11 cellular contexts compared by ENCODE assay signal in the genomic region with DNA sequence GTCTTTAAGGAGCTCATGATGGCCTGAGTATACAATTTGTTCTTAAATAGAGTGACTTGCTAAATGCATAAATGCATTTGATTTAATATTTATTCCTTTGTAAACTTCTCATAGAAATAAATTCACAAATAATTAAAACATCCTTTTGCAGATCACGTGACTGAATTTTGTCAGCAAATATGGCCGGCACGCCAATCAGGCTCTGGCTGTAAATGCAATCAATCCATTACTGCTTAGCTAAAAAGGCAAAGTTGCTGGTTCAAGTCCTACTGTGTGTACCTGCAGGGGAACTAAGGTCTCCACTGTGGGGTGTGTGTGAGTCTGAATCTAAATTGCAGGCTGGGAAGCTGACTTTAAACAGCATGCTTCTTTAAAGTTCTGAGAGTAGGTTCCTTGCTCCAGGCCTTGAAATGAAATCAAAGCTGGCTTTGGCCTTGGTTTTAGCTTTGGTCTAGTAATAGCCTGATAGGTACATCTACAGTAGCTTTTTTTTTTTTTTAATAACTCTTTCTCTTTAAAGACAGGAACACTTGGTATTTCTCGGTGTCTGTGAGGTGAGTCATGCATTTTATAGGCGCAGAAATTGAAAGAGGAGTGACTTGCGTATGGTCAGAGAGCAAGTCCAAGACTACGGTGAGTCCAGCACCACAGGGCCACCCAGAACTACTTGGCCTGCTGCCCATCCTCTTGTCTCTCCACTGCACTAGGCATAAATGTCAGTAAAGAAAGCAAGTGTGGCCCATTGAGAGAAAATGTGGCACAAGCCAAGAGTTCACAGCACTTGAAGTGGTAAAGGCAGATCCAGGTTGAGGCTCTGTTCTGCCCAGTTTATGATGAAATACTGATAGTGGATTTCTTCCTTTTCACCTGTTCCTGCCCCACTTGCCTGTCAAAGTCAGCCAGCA. TPM values are rescaled to one million over a fixed set of nuclear protein-coding genes. Genes with fewer than 3 reads are reported as not detected.
A peak's percentile ranks its signal among the peaks of the same experiment; 100 is the strongest.
DNase-seq lines count a peak whose midpoint lies in the region; ATAC-seq and TF ChIP-seq lines count a peak whose summit lies in the region.
"Had no signal": no experiment of that assay in that cellular context is flagged by ENCODE, and none has a peak within 500 bp of the region (broad histone marks: within the 10 kb centered on the region; RNA-seq: fewer than 3 reads in every experiment).

No MANE protein-coding gene starts in this region.

- TF ChIP-seq POLR2A in IMR-90 (IDR thresholded peaks at IDR 0.05; ENCODE audit: low read depth, low read length) = no peak

- H2AFZ ChIP-seq in IMR-90 (replicated peaks; ENCODE audit: low read length, poor library complexity) = no peak overlapping the region

- H3K4me1 ChIP-seq in IMR-90 (ENCODE audit: control insufficient read depth, insufficient read depth, low read length) (peaks cover 8% of the 10 kb centered on the region), lower lobe of right lung (peaks cover 6% of the 10 kb centered on the region)

- WGBS in IMR-90 (ENCODE audit: extremely low coverage in 2 of 2, insufficient read length in 1 of 2), 2 experiments = 100% methylated on average over 2 of the region's 7 CpGs; no CpG with 5 or more reads in 1 of the 2 experiments

- no peaks in the 10 kb centered on the region for H3K36me3 Mint-ChIP-seq in activated CD4-positive, alpha-beta memory T cell treated with anti-CD3 and anti-CD28 coated beads for 36 hours
- no peaks in the 10 kb centered on the region for H3K36me3 Mint-ChIP-seq in stimulated activated memory B cell treated with anti-CD40 and anti-IgM and Interleukin-4, amounts not matched to agents 10 μg/mL and 1 μg/mL and 100 μg/mL, for 72 hours

- H2AK9ac ChIP-seq in IMR-90 (replicated peaks; ENCODE audit: low read depth, low read length, poor library complexity) = no peak overlapping the region

- H4K91ac ChIP-seq in IMR-90 (ENCODE audit: insufficient read depth, low read depth, low read length) = no peak overlapping the region

- H3K9me3 ChIP-seq in IMR-90 (ENCODE audit: control insufficient read depth, insufficient read depth, low read length) (no peaks in the 10 kb centered on the region), lower lobe of right lung (no peaks in the 10 kb centered on the region)

- BruUV-seq in IMR-90 (replicated peaks; lab: Mats Ljungman, UMichigan) = no TSS peak

- no peak overlapping the region for H3K4me3 Mint-ChIP-seq in activated CD4-positive, alpha-beta memory T cell treated with anti-CD3 and anti-CD28 coated beads for 36 hours
- no peak overlapping the region for H3K4me3 Mint-ChIP-seq in stimulated activated memory B cell treated with anti-CD40 and anti-IgM and Interleukin-4, amounts not matched to agents 10 μg/mL and 1 μg/mL and 100 μg/mL, for 72 hours
- H3K4me3 Mint-ChIP-seq: T-helper 17 cell had no signal

- H3K27ac ChIP-seq in IMR-90 (ENCODE audit: insufficient read depth, low read length) (no peak overlapping the region), lower lobe of right lung (no peak overlapping the region)

- no peaks in the 10 kb centered on the region for H3K9me3 Mint-ChIP-seq in activated CD4-positive, alpha-beta memory T cell treated with anti-CD3 and anti-CD28 coated beads for 36 hours
- no peaks in the 10 kb centered on the region for H3K9me3 Mint-ChIP-seq in stimulated activated memory B cell treated with anti-CD40 and anti-IgM and Interleukin-4, amounts not matched to agents 10 μg/mL and 1 μg/mL and 100 μg/mL, for 72 hours
- H3K9me3 Mint-ChIP-seq: activated T-helper 2 cell treated with anti-CD3 and anti-CD28 coated beads, Interferon-gamma antibody, Interleukin-2, Interleukin-4, amounts not matched to agents 10 μg/mL and 5 μg/mL and 100 μg/mL, durations not matched to agents 14 hours and 24 hours and 36 hours had no signal

- no peak overlapping the region for H2BK120ac ChIP-seq in IMR-90 (ENCODE audit: low read depth, low read length)

- no peak overlapping the region for H2AK5ac ChIP-seq in IMR-90 (ENCODE audit: low read depth, low read length)

- H3K27ac Mint-ChIP-seq in activated CD4-positive, alpha-beta memory T cell treated with anti-CD3 and anti-CD28 coated beads for 36 hours = no peak overlapping the region
- H3K27ac Mint-ChIP-seq in stimulated activated memory B cell treated with anti-CD40 and anti-IgM and Interleukin-4, amounts not matched to agents 10 μg/mL and 1 μg/mL and 100 μg/mL, for 72 hours = no peak overlapping the region
- H3K27ac Mint-ChIP-seq: activated T-helper 2 cell treated with anti-CD3 and anti-CD28 coated beads, Interferon-gamma antibody, Interleukin-2, Interleukin-4, amounts not matched to agents 10 μg/mL and 5 μg/mL and 100 μg/mL, durations not matched to agents 14 hours and 24 hours and 36 hours; T-helper 17 cell had no signal

- H3K9ac ChIP-seq in IMR-90 (ENCODE audit: low read depth, low read length) = no peak overlapping the region

- no peak overlapping the region for H3K56ac ChIP-seq in IMR-90 (ENCODE audit: extremely low read depth, insufficient read depth, low read length)

- H4K8ac ChIP-seq in IMR-90 (ENCODE audit: low read depth in 2 of 2, low read length in 2 of 2) = no peak overlapping the region

- H2BK15ac ChIP-seq in IMR-90 (ENCODE audit: low read depth, low read length) = peak overlapping the region; percentile 60; the same call in 1 of the 3 replicates

- no peak for TF ChIP-seq RAD21 in IMR-90 (IDR thresholded peaks at IDR 0.05; ENCODE audit: low read length)

- H3K23ac ChIP-seq in IMR-90 (ENCODE audit: low read depth, low read length) = 0 out of 2 replicates have a peak overlapping the region, but pooled peaks have one; percentile 11

- DNase-seq in BJ (ENCODE audit: low read depth) (peak; percentile 89), IMR-90 (peak; percentile 44), astrocyte of the cerebellum (ENCODE audit: low read depth) (peak; percentile 68), lower lobe of right lung (peak; percentile 77), GM19240 (ENCODE audit: insufficient read length, low spot score) (no peak)
- DNase-seq in activated CD4-positive, alpha-beta memory T cell treated with anti-CD3 and anti-CD28 coated beads for 36 hours = no peak
- DNase-seq in activated effector memory CD4-positive, alpha-beta T cell treated with anti-CD3 and anti-CD28 coated beads, Interleukin-2, amount 50 U/mL, for 16 hours = no peak
- DNase-seq: NCI-H1105, T-helper 17 cell had no signal

- no peak overlapping the region for H3K14ac ChIP-seq in IMR-90 (replicated peaks; ENCODE audit: low read depth, low read length)

- H3K4me3 ChIP-seq in BJ (ENCODE audit: low read depth, low read length) (no peak overlapping the region), IMR-90 (ENCODE audit: insufficient read depth, low read depth, low read length) (no peak overlapping the region), astrocyte of the cerebellum (ENCODE audit: low read depth, low read length) (no peak overlapping the region), lower lobe of right lung (no peak overlapping the region)

- peaks cover 15% of the 10 kb centered on the region for H3K9me1 ChIP-seq in IMR-90 (ENCODE audit: insufficient read depth, low read length)

- in situ Hi-C loops in IMR-90 (cut with MboI; ENCODE audit: low sequenced_read_pairs) (no loop called here), astrocyte of the cerebellum (cut with HindIII; ENCODE audit: low sequenced_read_pairs) (no loop called here)

- H2BK5ac ChIP-seq in IMR-90 (ENCODE audit: low read depth, low read length, poor library complexity, severe bottlenecking) = no peak overlapping the region

- H3K36me3 ChIP-seq in BJ (ENCODE audit: control insufficient read depth, insufficient read depth, low read length) (no peaks in the 10 kb centered on the region), IMR-90 (ENCODE audit: control insufficient read depth, insufficient read depth, low read length) (no peaks in the 10 kb centered on the region), lower lobe of right lung (no peaks in the 10 kb centered on the region)

- H3K27me3 ChIP-seq in BJ (ENCODE audit: control insufficient read depth, insufficient read depth, low read length) (no peaks in the 10 kb centered on the region), IMR-90 (ENCODE audit: control insufficient read depth, insufficient read depth, low read length) (peaks cover 14% of the 10 kb centered on the region), lower lobe of right lung (ENCODE audit: low read depth) (no peaks in the 10 kb centered on the region)

- no peak for ATAC-seq in IMR-90 (ENCODE audit: low read depth)
- ATAC-seq in lower lobe of right lung = peak; percentile 81 to 89
- no peak for ATAC-seq in stimulated activated memory B cell treated with anti-CD40 and anti-IgM and Interleukin-4, amounts not matched to agents 10 μg/mL and 1 μg/mL and 100 μg/mL, for 72 hours
- ATAC-seq: T-helper 17 cell had no signal

- peaks cover 12% of the 10 kb centered on the region; the same call in 1 of the 2 replicates for H4K20me1 ChIP-seq in IMR-90 (ENCODE audit: insufficient read depth, low read length)

- H3K18ac ChIP-seq in IMR-90 (ENCODE audit: low read depth, low read length) = no peak overlapping the region

- H3K27me3 Mint-ChIP-seq in activated CD4-positive, alpha-beta memory T cell treated with anti-CD3 and anti-CD28 coated beads for 36 hours = no peaks in the 10 kb centered on the region
- H3K27me3 Mint-ChIP-seq in stimulated activated memory B cell treated with anti-CD40 and anti-IgM and Interleukin-4, amounts not matched to agents 10 μg/mL and 1 μg/mL and 100 μg/mL, for 72 hours = no peaks in the 10 kb centered on the region

- POLR2A ChIA-PET in BJ (lab: Charles Lee) (interaction anchor here (0.6 to 0.9 kb wide), 2 partner anchors 26 to 69 kb away, joined by 3 read pairs; no protein-coding TSS in a partner anchor), IMR-90 (lab: Charles Lee; ENCODE audit: unreplicated experiment) (no interaction called here)
- POLR2A ChIA-PET in activated CD4-positive, alpha-beta memory T cell treated with anti-CD3 and anti-CD28 coated beads for 36 hours (lab: Charles Lee) = no interaction called here

- H3K4ac ChIP-seq in IMR-90 (ENCODE audit: low read depth, low read length) = no peak overlapping the region; the same call in 1 of the 2 replicates

- no peak for TF ChIP-seq CTCF in BJ (IDR thresholded peaks at IDR 0.05; ENCODE audit: insufficient read depth, low read depth, low read length)
- TF ChIP-seq CTCF in IMR-90 (conservative IDR thresholded peaks at IDR 0.05; ENCODE audit: low read depth, low read length) = no peak
- no peak for TF ChIP-seq CTCF in astrocyte of the cerebellum (IDR thresholded peaks at IDR 0.05; ENCODE audit: low read depth, low read length, missing control alignments)
- no peak for TF ChIP-seq CTCF in lower lobe of right lung (IDR thresholded peaks at IDR 0.05)

- no peak overlapping the region for H3K4me2 ChIP-seq in IMR-90 (ENCODE audit: low read depth, low read length)

- intact Hi-C loops in IMR-90 (cut with micrococcal nuclease) (loop anchor here (5.0 kb wide), 1 partner anchor 71 kb away; no protein-coding TSS in a partner anchor), lower lobe of right lung (cut with DNase I) (no loop called here)
- intact Hi-C loops in activated CD4-positive, alpha-beta memory T cell treated with anti-CD3 and anti-CD28 coated beads for 36 hours (cut with micrococcal nuclease) = no loop called here

- no peaks in the 10 kb centered on the region for H3K79me1 ChIP-seq in IMR-90 (ENCODE audit: low read depth in 1 of 2, low read length in 2 of 2)

- peaks cover 6% of the 10 kb centered on the region for H3K4me1 Mint-ChIP-seq in activated CD4-positive, alpha-beta memory T cell treated with anti-CD3 and anti-CD28 coated beads for 36 hours (ENCODE audit: low read depth)
- peaks cover 17% of the 10 kb centered on the region for H3K4me1 Mint-ChIP-seq in stimulated activated memory B cell treated with anti-CD40 and anti-IgM and Interleukin-4, amounts not matched to agents 10 μg/mL and 1 μg/mL and 100 μg/mL, for 72 hours

- CTCF ChIA-PET in BJ (lab: Yijun Ruan, JAX) = interaction anchor here (0.7 to 1.0 kb wide), 2 partner anchors 56 to 69 kb away, joined by 3 to 4 read pairs; no protein-coding TSS in a partner anchor
- CTCF ChIA-PET in IMR-90 (lab: Yijun Ruan, JAX) = no interaction called here
- CTCF ChIA-PET in activated CD4-positive, alpha-beta memory T cell treated with anti-CD3 and anti-CD28 coated beads for 36 hours (lab: Charles Lee) = interaction anchor here (0.6 kb wide), 1 partner anchor 14 kb away, joined by 3 read pairs; no protein-coding TSS in a partner anchor

- dilution Hi-C loops in IMR-90 (cut with HindIII; ENCODE audit: low sequenced_read_pairs, unreplicated experiment) = no loop called here

- no peak overlapping the region for H4K5ac ChIP-seq in IMR-90 (ENCODE audit: low read depth, low read length)

- H2BK20ac ChIP-seq in IMR-90 (ENCODE audit: low read depth, low read length) = peak overlapping the region; percentile 24; the same call in 1 of the 2 replicates

RNA-seq across cellular contexts. Expression of a gene that starts 36.2 kb away (rescaled TPM):
- polyA plus RNA-seq in BJ (2011; rRNA removed) (7.2 and 9.5 TPM in 2 replicates), IMR-90 (2012; rRNA removed) (2.2 TPM in 2 replicates)
- 14.8 and 17.8 TPM in 2 replicates for polyA minus RNA-seq in BJ (2011; rRNA and poly(A)+ RNA removed)
- total RNA-seq in IMR-90 (2012; rRNA removed) (7.2 and 8.3 TPM in 2 replicates), lower lobe of right lung (72.4 TPM)
- 0.53 and 0.82 TPM in 2 replicates for polyA plus RNA-seq in IMR-90 (2012; cell fraction: cytosol; rRNA removed)
- polyA plus RNA-seq in IMR-90 (2012; cell fraction: nucleus; rRNA removed; ENCODE audit: low replicate concordance) = 0.97 and 7.2 TPM in 2 replicates
- total RNA-seq in activated CD4-positive, alpha-beta memory T cell treated with anti-CD3 and anti-CD28 coated beads for 36 hours = 10 to 100 TPM; 26.5 to 28.0 TPM

Comparison
In these comparisons a context has a peak if more than half of its experiments do, and no peak if none do; other contexts are left out.
1. DNase-seq: peak in BJ (single experiment), IMR-90 (single experiment), astrocyte of the cerebellum (single experiment) and lower lobe of right lung (single experiment); none in activated CD4-positive, alpha-beta memory T cell treated with anti-CD3 and anti-CD28 coated beads for 36 hours (single experiment), GM19240 (single experiment) and activated effector memory CD4-positive, alpha-beta T cell treated with anti-CD3 and anti-CD28 coated beads, Interleukin-2, amount 50 U/mL, for 16 hours (single experiment).
2. ATAC-seq: peak in lower lobe of right lung (2 of 2); none in IMR-90 (single experiment) and stimulated activated memory B cell treated with anti-CD40 and anti-IgM and Interleukin-4, amounts not matched to agents 10 μg/mL and 1 μg/mL and 100 μg/mL, for 72 hours (single experiment).